Comparison of ENCODE assay signal across 1 cellular context in genomic region chr4:78720151-78720726, GRCh38.
TF ChIP-seq lines count a peak whose summit lies in the region.

No MANE protein-coding gene starts in this region.

TF ChIP-seq in WTC11, 78 proteins besides CTCF, POLR2A, EP300 and RAD21 (continued from another document):
- TF ChIP-seq, protein P1, sequence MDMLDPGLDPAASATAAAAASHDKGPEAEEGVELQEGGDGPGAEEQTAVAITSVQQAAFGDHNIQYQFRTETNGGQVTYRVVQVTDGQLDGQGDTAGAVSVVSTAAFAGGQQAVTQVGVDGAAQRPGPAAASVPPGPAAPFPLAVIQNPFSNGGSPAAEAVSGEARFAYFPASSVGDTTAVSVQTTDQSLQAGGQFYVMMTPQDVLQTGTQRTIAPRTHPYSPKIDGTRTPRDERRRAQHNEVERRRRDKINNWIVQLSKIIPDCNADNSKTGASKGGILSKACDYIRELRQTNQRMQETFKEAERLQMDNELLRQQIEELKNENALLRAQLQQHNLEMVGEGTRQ (CRISPR knock-in tag; IDR thresholded peaks at IDR 0.05): no peak
- no peak for TF ChIP-seq ELF4 (CRISPR knock-in tag; IDR thresholded peaks at IDR 0.05; ENCODE audit: low read depth)
